ENCODE assay signal across 31 cellular contexts in genomic region chr9:27382989-27383388, GRCh38.
A peak's percentile ranks its signal among the peaks of the same experiment; 100 is the strongest.
DNase-seq lines count a peak whose midpoint lies in the region; ATAC-seq and TF ChIP-seq lines count a peak whose summit lies in the region.
"Had no signal": no experiment of that assay in that cellular context is flagged by ENCODE, and none has a peak within 500 bp of the region (broad histone marks: within the 10 kb centered on the region; RNA-seq: fewer than 3 reads in every experiment).

No MANE protein-coding gene starts in this region.

- no peak overlapping the region for H4K91ac ChIP-seq in trophoblast cell (ENCODE audit: low read depth, low read length)

- DNase-seq in NCI-H82 (lab: John Stamatoyannopoulos, UW), result peak; percentile 38
- no peak for DNase-seq in NCI-H82 treated with DMSO at 0.1 percent for 48 hours (lab: John Stamatoyannopoulos, UW; ENCODE audit: unreplicated experiment)
- DNase-seq in trophoblast cell, result peak; percentile 45 to 75
- no peak for DNase-seq in kidney tubule cell (ENCODE audit: low spot score)
- no peak for DNase-seq in NCI-H128 (lab: John Stamatoyannopoulos, UW; ENCODE audit: unreplicated experiment)
- DNase-seq in activated CD8-positive, alpha-beta memory T cell treated with anti-CD3 and anti-CD28 coated beads, Interleukin-2, amount 50 U/mL, for 4 hours, result no peak
- DNase-seq in GM10248 (ENCODE audit: extremely low spot score), result no peak
- DNase-seq: activated CD4-positive, alpha-beta T cell treated with anti-CD3 and anti-CD28 coated beads, Interleukin-2, amount 50 U/mL, for 4 hours; activated CD8-positive, alpha-beta memory T cell treated with anti-CD3 and anti-CD28 coated beads, Interleukin-2, amount 10 ng/mL, durations not matched to agents 7 days and 5 days; activated gamma-delta T cell treated with Interleukin-2 at 50 U/mL for 16 hours; activated T-cell treated with anti-CD3 and anti-CD28 coated beads, Interleukin-2, amount 50 U/mL, for 48 hours; AML-193; CD8-positive, alpha-beta T cell; DMS 273 treated with DMSO at 0.1 percent for 48 hours; EL; esophagus squamous epithelium; foreskin melanocyte; GOT3; NCI-H1105 treated with DMSO at 0.1 percent for 48 hours; NCI-H1930; NCI-H2171 treated with DMSO at 0.1 percent for 48 hours; NCI-H510A treated with DMSO at 0.1 percent for 48 hours; right lobe of liver; SHP77; stimulated activated CD4-positive, alpha-beta T cell treated with anti-CD3 and anti-CD28 coated beads, Interleukin-12 subunit alpha, Interleukin-12 subunit beta, amount 100 ng/mL, for 4 hours; stimulated activated CD4-positive, alpha-beta T cell treated with anti-CD3 and anti-CD28 coated beads, Interleukin-2, amount 100 ng/mL, for 48 hours; T-helper 2 cell; tibial artery had no signal

- H2BK5ac ChIP-seq in trophoblast cell (ENCODE audit: low read depth, low read length, poor library complexity), result no peak overlapping the region

- H2BK120ac ChIP-seq in trophoblast cell (ENCODE audit: insufficient read depth, low read length, poor library complexity), result no peak overlapping the region

- H3K9ac ChIP-seq in trophoblast cell (ENCODE audit: low read length), result no peak overlapping the region

- peaks cover 4% of the 10 kb centered on the region for H3K79me1 ChIP-seq in trophoblast cell (ENCODE audit: low read length)

- H3K4me1 ChIP-seq in trophoblast cell (ENCODE audit: control insufficient read depth in 1 of 2, insufficient read depth in 2 of 2, low read length in 2 of 2), result peaks cover 12 to 13% of the 10 kb centered on the region in 2 experiments

- no peak overlapping the region for H2BK12ac ChIP-seq in trophoblast cell (ENCODE audit: low read length)

- WGBS in trophoblast cell (ENCODE audit: extremely low coverage, insufficient coverage, insufficient read length), result no CpG with 5 or more reads among the region's 2 CpGs

- CTCF ChIA-PET in GM10248 (lab: Yijun Ruan, JAX), result no interaction called here

- H3K36me3 ChIP-seq in trophoblast cell (ENCODE audit: control insufficient read depth in 1 of 2, insufficient read depth in 2 of 2, low read length in 2 of 2), result no peaks in the 10 kb centered on the region
- H3K36me3 ChIP-seq: ascending aorta, esophagus squamous epithelium, right lobe of liver, tibial artery had no signal

- no peak overlapping the region for H3K18ac ChIP-seq in trophoblast cell (ENCODE audit: low read length)

- H3K27me3 ChIP-seq in trophoblast cell (ENCODE audit: insufficient read depth, low read length), result no peaks in the 10 kb centered on the region
- H3K27me3 ChIP-seq: ascending aorta, esophagus squamous epithelium, right lobe of liver, tibial artery had no signal

- H2AFZ ChIP-seq in trophoblast cell (ENCODE audit: insufficient read depth, low read length, poor library complexity), result no peak overlapping the region

- no peak overlapping the region for H4K12ac ChIP-seq in trophoblast cell (ENCODE audit: low read depth, low read length)

- no peak overlapping the region for H3K14ac ChIP-seq in trophoblast cell (ENCODE audit: low read length)

- no peak for TF ChIP-seq CTCF in GM10248 (IDR thresholded peaks at IDR 0.05; ENCODE audit: control extremely low read depth, extremely low read depth, low read depth, missing control alignments)

- H3K27ac ChIP-seq in trophoblast cell (ENCODE audit: low read depth, low read length), result no peak overlapping the region
- H3K27ac ChIP-seq: ascending aorta, esophagus squamous epithelium, right lobe of liver, tibial artery had no signal

- POLR2A ChIA-PET in GM10248 (lab: Yijun Ruan, JAX), result no interaction called here

- no peaks in the 10 kb centered on the region for H3K9me3 ChIP-seq in trophoblast cell (ENCODE audit: insufficient read depth, low read depth, low read length)
- H3K9me3 ChIP-seq: ascending aorta, esophagus squamous epithelium, right lobe of liver, tibial artery had no signal

- H3K79me2 ChIP-seq in trophoblast cell (ENCODE audit: control insufficient read depth, insufficient read depth, low read length, poor library complexity), result no peaks in the 10 kb centered on the region

- no peak overlapping the region for H3K23ac ChIP-seq in trophoblast cell (ENCODE audit: low read length)

- ATAC-seq in esophagus mucosa, result peak; percentile 48
- ATAC-seq: activated CD4-positive, CD25-positive, alpha-beta regulatory T cell treated with anti-CD3 and anti-CD28 coated beads, Interleukin-2, amount 50 U/mL, for 24 hours; activated CD8-positive, alpha-beta memory T cell treated with anti-CD3 and anti-CD28 coated beads, Interleukin-2, amount 10 ng/mL, durations not matched to agents 7 days and 5 days; CD8-positive, alpha-beta T cell; right lobe of liver had no signal

- no peak overlapping the region for H3K4ac ChIP-seq in trophoblast cell (ENCODE audit: low read depth, low read length)

- no peak overlapping the region for H3K4me2 ChIP-seq in trophoblast cell (ENCODE audit: low read length)

- H2AK5ac ChIP-seq in trophoblast cell (ENCODE audit: low read length), result no peak overlapping the region

- no peak overlapping the region for H4K8ac ChIP-seq in trophoblast cell (ENCODE audit: low read depth, low read length)

- no peak overlapping the region for H3K4me3 ChIP-seq in trophoblast cell (ENCODE audit: low read depth, low read length)
- H3K4me3 ChIP-seq: ascending aorta, esophagus squamous epithelium, right lobe of liver, tibial artery had no signal

Comparison
In these comparisons a context has a peak if more than half of its experiments do, and no peak if none do; other contexts are left out.
1. DNase-seq: peak in NCI-H82 (single experiment) and trophoblast cell (2 of 2); none in NCI-H82 treated with DMSO at 0.1 percent for 48 hours (single experiment), kidney tubule cell (single experiment), NCI-H128 (single experiment), activated CD8-positive, alpha-beta memory T cell treated with anti-CD3 and anti-CD28 coated beads, Interleukin-2, amount 50 U/mL, for 4 hours (single experiment) and GM10248 (single experiment).